In genomic region chr12:111766608-111767361, GRCh38 we compare ENCODE assay signal across 8 cellular contexts. TPM values are rescaled to one million over a fixed set of nuclear protein-coding genes. Genes with fewer than 3 reads are reported as not detected.
DNase-seq lines count a peak whose midpoint lies in the region; ATAC-seq and TF ChIP-seq lines count a peak whose summit lies in the region.

Gene ALDH2 (plus strand): TSS chr12:111766933. CDS start chr12:111766983, 50 bp downstream.

- H3K27ac ChIP-seq in esophagus (ENCODE audit: low read depth in 2 of 2, low read length in 1 of 2) (peak within 1 kb of the TSS; percentile 75 to 79), stomach (peak within 1 kb of the TSS; percentile 86 to 94 (median 92))

- DNase-seq in Ammon's horn (ENCODE audit: low spot score) (peak; percentile 88), NCI-H2107 (lab: John Stamatoyannopoulos, UW) (peak; percentile 25), activated T-cell treated with anti-CD3 and anti-CD28 coated beads for 4 hours (peak; percentile 9), mucosa of descending colon (peak; percentile 83 to 87 (median 85)), stomach (peak; percentile 83)

- H3K36me3 ChIP-seq in esophagus (ENCODE audit: control insufficient read depth in 2 of 2, insufficient read depth in 2 of 2, low read length in 1 of 2) (no peaks in the 10 kb centered on the region), mucosa of descending colon (ENCODE audit: low read depth) (no peaks in the 10 kb centered on the region), stomach (peaks cover 0 to 8% (median 3%) of the 10 kb centered on the region in 4 donors)

- no peak for TF ChIP-seq EP300 in stomach (IDR thresholded peaks at IDR 0.05)

- H3K4me3 ChIP-seq in esophagus (ENCODE audit: low read depth in 1 of 2, low read length in 2 of 2) (peak within 1 kb of the TSS; percentile 57 to 72), mucosa of descending colon (peak within 1 kb of the TSS; percentile 51), stomach (peak within 1 kb of the TSS; percentile 68 to 94 (median 88))

- TF ChIP-seq POLR2A in stomach (IDR thresholded peaks at IDR 0.05) = peak in 1 of 4 donors; percentile 34

- WGBS in esophagus, 2 donors = 1 to 2% methylated on average over 60 to 73 of the region's 73 CpGs
- WGBS in stomach, 5 donors = 0 to 1% (median 1%) methylated on average over 30 to 72 of the region's 73 CpGs

- intact Hi-C loops in mucosa of descending colon (cut with DNase I, micrococcal nuclease) (no loop called here), stomach (cut with DNase I; ENCODE audit: low total_unique reads) (no loop called here)

- peak; percentile 45 for ATAC-seq in GM19395 (IDR thresholded peaks at IDR 0.05; ENCODE audit: unreplicated experiment)
- peak; percentile 90 for ATAC-seq in mucosa of descending colon
- no peak for ATAC-seq in GM19328 (IDR thresholded peaks at IDR 0.05; ENCODE audit: unreplicated experiment)

- H3K9me3 ChIP-seq in esophagus (ENCODE audit: control insufficient read depth in 2 of 2, insufficient read depth in 1 of 2, low read depth in 1 of 2, low read length in 1 of 2) (no peaks in the 10 kb centered on the region), mucosa of descending colon (no peaks in the 10 kb centered on the region), stomach (no peaks in the 10 kb centered on the region)

- TF ChIP-seq CTCF in mucosa of descending colon (IDR thresholded peaks at IDR 0.05) (no peak), stomach (IDR thresholded peaks at IDR 0.05) (peak in 1 of 7 experiments; percentile 23)

- H3K27me3 ChIP-seq in esophagus (ENCODE audit: control insufficient read depth in 1 of 2, insufficient read depth in 2 of 2, low read length in 2 of 2) (no peaks in the 10 kb centered on the region), stomach (no peaks in the 10 kb centered on the region)

- peaks cover 5 to 16% of the 10 kb centered on the region in 2 donors for H3K4me1 ChIP-seq in esophagus (ENCODE audit: control insufficient read depth in 2 of 2, insufficient read depth in 2 of 2, low read length in 1 of 2)
- peaks cover 38% of the 10 kb centered on the region for H3K4me1 ChIP-seq in mucosa of descending colon (ENCODE audit: low read depth)
- H3K4me1 ChIP-seq in stomach = peaks cover 39 to 60% (median 52%) of the 10 kb centered on the region in 4 donors

RNA-seq across cellular contexts. Expression of gene ALDH2, which starts in this region (rescaled TPM):
- polyA plus RNA-seq in esophagus (100 to 1,000 TPM in 1 of 2 donors, 10 to 100 TPM in 1; 83.9 to 148 TPM), stomach (100 to 1,000 TPM; 129 to 296 (median 134) TPM)
- total RNA-seq in mucosa of descending colon (100 to 1,000 TPM; 293 to 382 (median 304) TPM), stomach (100 to 1,000 TPM in 3 of 5 donors, 10 to 100 TPM in 2; 50.3 to 196 (median 116) TPM)

Comparison
In these comparisons a context has a peak if more than half of its experiments do, and no peak if none do; other contexts are left out.
1. DNase-seq: peak in every context shown above with its lines; median percentile 88 in Ammon's horn; 85 in mucosa of descending colon; 83 in stomach; 25 in NCI-H2107; 9 in activated T-cell treated with anti-CD3 and anti-CD28 coated beads for 4 hours.